Comparison of ENCODE assay signal across 31 cellular contexts in the genomic region with DNA sequence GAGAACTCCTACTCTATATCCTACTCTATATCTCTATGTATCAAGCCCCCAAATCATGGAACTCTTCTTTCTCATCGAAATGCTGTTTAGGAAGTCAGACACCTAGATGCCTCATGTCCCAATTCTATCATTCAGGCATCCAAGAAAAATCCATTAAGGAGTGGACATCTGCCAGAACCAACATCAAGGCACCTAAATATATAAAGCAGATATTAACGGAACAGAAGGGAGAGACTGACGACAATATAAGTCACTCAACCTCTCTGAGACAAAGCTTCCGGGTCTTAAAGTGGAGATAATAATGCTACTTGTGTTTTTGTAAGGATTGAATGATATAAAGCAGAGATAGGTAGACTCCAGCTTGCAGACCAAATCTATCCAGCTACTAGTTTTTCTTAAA.
DNase-seq lines count a peak whose midpoint lies in the region; ATAC-seq and TF ChIP-seq lines count a peak whose summit lies in the region.
"Had no signal": no experiment of that assay in that cellular context is flagged by ENCODE, and none has a peak within 500 bp of the region (broad histone marks: within the 10 kb centered on the region; RNA-seq: fewer than 3 reads in every experiment).

No MANE protein-coding gene starts in this region.

- ATAC-seq in SK-N-SH treated with all-trans-retinoic acid at 6 μM for 48 hours: no peak
- ATAC-seq: A549; CD8-positive, alpha-beta T cell had no signal

- no peaks in the 10 kb centered on the region for H3F3A ChIP-seq in SK-N-SH (replicated peaks; ENCODE audit: insufficient read depth)

- H3K4me3 Mint-ChIP-seq in endodermal cell: no peak overlapping the region
- H3K4me3 Mint-ChIP-seq: B cell; CD14-positive monocyte; CD4-positive, alpha-beta memory T cell; CD4-positive, alpha-beta T cell; CD4-positive, CD25-positive, alpha-beta regulatory T cell; CD8-positive, alpha-beta memory T cell; CD8-positive, alpha-beta T cell had no signal

- H2AFZ ChIP-seq in SK-N-SH (ENCODE audit: low read depth): no peak overlapping the region

- no peak for TF ChIP-seq RAD21 in SK-N-SH (IDR thresholded peaks at IDR 0.05; ENCODE audit: low read length)

- H3K27ac Mint-ChIP-seq in endodermal cell: no peak overlapping the region
- H3K27ac Mint-ChIP-seq: B cell; CD14-positive monocyte; CD4-positive, alpha-beta memory T cell; CD4-positive, alpha-beta T cell; CD4-positive, CD25-positive, alpha-beta regulatory T cell; CD8-positive, alpha-beta memory T cell; CD8-positive, alpha-beta T cell had no signal

- DNase-seq in SK-N-SH: no peak
- no peak for DNase-seq in endodermal cell
- DNase-seq in activated CD4-positive, alpha-beta T cell treated with anti-CD3 and anti-CD28 coated beads, Interleukin-2, amount 50 U/mL, for 1 hour: no peak
- DNase-seq: 8988T; ACHN; AML-193; BE2C; C1 segment of cervical spinal cord; Caco-2; Calu3; CD4-positive, alpha-beta memory T cell; CD4-positive, alpha-beta T cell; CD4-positive, CD25-positive, alpha-beta regulatory T cell; CD8-positive, alpha-beta memory T cell; CD8-positive, alpha-beta T cell; COR-L47; DMS 273 treated with DMSO at 0.1 percent for 48 hours; DMS153; DMS53; DMS79; DMS79 treated with DMSO at 0.1 percent for 48 hours; DND-41; EL had no signal

- H3K36me3 Mint-ChIP-seq in endodermal cell (ENCODE audit: low read depth): peaks cover 27% of the 10 kb centered on the region
- H3K36me3 Mint-ChIP-seq: CD14-positive monocyte; CD4-positive, alpha-beta memory T cell; CD4-positive, CD25-positive, alpha-beta regulatory T cell; CD8-positive, alpha-beta memory T cell; CD8-positive, alpha-beta T cell had no signal

- WGBS in SK-N-SH (ENCODE audit: low lambda C conversion rate): 53% methylated on average over 4 of the region's 4 CpGs
- whole genome bisulfite sequencing in endodermal cell (ENCODE audit: insufficient coverage in 1 of 2, insufficient read length in 1 of 2), 2 experiments: 85 to 90% methylated on average over 3 to 4 of the region's 4 CpGs

- TF ChIP-seq CTCF in SK-N-SH (IDR thresholded peaks at IDR 0.05) (no peak), endodermal cell (conservative IDR thresholded peaks at IDR 0.05) (no peak)

- no peaks in the 10 kb centered on the region for H3K27me3 ChIP-seq in SK-N-SH (ENCODE audit: insufficient read depth)
- no peaks in the 10 kb centered on the region for H3K27me3 ChIP-seq in endodermal cell (ENCODE audit: control insufficient read depth, insufficient read depth, low read length, poor library complexity, severe bottlenecking)
- H3K27me3 ChIP-seq: BE2C; BLaER1; BLaER1 treated with 17β-estradiol and CSF1 and Interleukin-3, amounts not matched to agents 10 nM and 100 nM had no signal

- H3K9me2 ChIP-seq in SK-N-SH: no peaks in the 10 kb centered on the region

- H3K4me1 ChIP-seq in SK-N-SH (ENCODE audit: control insufficient read depth in 1 of 2, insufficient read depth in 2 of 2, low read depth in 1 of 2, low read length in 1 of 2) (peaks cover 0 to 9% of the 10 kb centered on the region in 2 experiments; a peak in 1 of 4 replicates), endodermal cell (ENCODE audit: control insufficient read depth, insufficient read depth, low read length) (peaks cover 7% of the 10 kb centered on the region)
- H3K4me1 ChIP-seq: A549; BE2C; BLaER1; BLaER1 treated with 17β-estradiol and CSF1 and Interleukin-3, amounts not matched to agents 10 nM and 100 nM had no signal

- H3K36me3 ChIP-seq in SK-N-SH (replicated peaks in 1 of 2; ENCODE audit: control insufficient read depth in 1 of 2, insufficient read depth in 2 of 2, low read length in 1 of 2) (no peaks in the 10 kb centered on the region), endodermal cell (ENCODE audit: control insufficient read depth, insufficient read depth, low read length) (no peaks in the 10 kb centered on the region)
- H3K36me3 ChIP-seq: BE2C; BLaER1; BLaER1 treated with 17β-estradiol and CSF1 and Interleukin-3, amounts not matched to agents 10 nM and 100 nM had no signal

- H3K27ac ChIP-seq in SK-N-SH (ENCODE audit: low read depth in 2 of 2, low read length in 1 of 2) (peak overlapping the region in 1 of 2 experiments; percentile 51; a peak in 1 of 4 replicates), endodermal cell (ENCODE audit: low read depth, low read length) (no peak overlapping the region)
- H3K27ac ChIP-seq: 22Rv1; A549; BLaER1; BLaER1 treated with 17β-estradiol and CSF1 and Interleukin-3, amounts not matched to agents 10 nM and 100 nM; C4-2B had no signal

- POLR2A ChIA-PET in SK-N-SH (lab: Yijun Ruan, JAX): no interaction called here

- no peaks in the 10 kb centered on the region for H3K27me3 Mint-ChIP-seq in endodermal cell (ENCODE audit: insufficient read depth)
- H3K27me3 Mint-ChIP-seq: CD4-positive, alpha-beta T cell had no signal

- H4K20me1 ChIP-seq in SK-N-SH (ENCODE audit: insufficient read depth): no peaks in the 10 kb centered on the region
- H4K20me1 ChIP-seq: BLaER1; BLaER1 treated with 17β-estradiol and CSF1 and Interleukin-3, amounts not matched to agents 10 nM and 100 nM had no signal

- H3K79me2 ChIP-seq in SK-N-SH (ENCODE audit: insufficient read depth): no peaks in the 10 kb centered on the region

- H3K9ac ChIP-seq in SK-N-SH (no peak overlapping the region), endodermal cell (ENCODE audit: extremely low read depth, low read length, poor library complexity, severe bottlenecking) (no peak overlapping the region)
- H3K9ac ChIP-seq: BLaER1; BLaER1 treated with 17β-estradiol and CSF1 and Interleukin-3, amounts not matched to agents 10 nM and 100 nM had no signal

- H3K9me3 Mint-ChIP-seq in endodermal cell: peaks cover 74% of the 10 kb centered on the region
- H3K9me3 Mint-ChIP-seq: CD4-positive, alpha-beta memory T cell; CD4-positive, alpha-beta T cell; CD8-positive, alpha-beta memory T cell; CD8-positive, alpha-beta T cell had no signal

- CTCF ChIA-PET in SK-N-SH (lab: Yijun Ruan, JAX): interaction anchor here (0.6 to 2.1 kb wide), 9 partner anchors 9 to 319 kb away, joined by 3 to 16 read pairs (median 4); no protein-coding TSS in a partner anchor

- H3K4me1 Mint-ChIP-seq in endodermal cell: peaks cover 15% of the 10 kb centered on the region
- H3K4me1 Mint-ChIP-seq: B cell; CD14-positive monocyte; CD4-positive, CD25-positive, alpha-beta regulatory T cell had no signal

- H3K4me2 ChIP-seq in SK-N-SH: no peak overlapping the region
- H3K4me2 ChIP-seq: A549; BLaER1; BLaER1 treated with 17β-estradiol and CSF1 and Interleukin-3, amounts not matched to agents 10 nM and 100 nM had no signal

- TF ChIP-seq EP300 in SK-N-SH (IDR thresholded peaks at IDR 0.05; ENCODE audit: borderline replicate concordance in 1 of 2, low read depth in 1 of 2, low read length in 1 of 2): no peak

- no peak overlapping the region for H3K4me3 ChIP-seq in SK-N-SH (ENCODE audit: low read depth in 2 of 2, low read length in 1 of 2)
- H3K4me3 ChIP-seq in endodermal cell (ENCODE audit: low read length): peak overlapping the region; percentile 44
- H3K4me3 ChIP-seq: A549; BLaER1; BLaER1 treated with 17β-estradiol and CSF1 and Interleukin-3, amounts not matched to agents 10 nM and 100 nM had no signal

- H3K9me3 ChIP-seq in SK-N-SH (peaks cover 6% of the 10 kb centered on the region; the same call in 1 of the 2 replicates), endodermal cell (ENCODE audit: control insufficient read depth, low read length) (peaks cover 75% of the 10 kb centered on the region)

TF ChIP-seq in SK-N-SH treated with all-trans-retinoic acid at 6 μM for 48 hours, 23 proteins besides CTCF, POLR2A, EP300 and RAD21:
- TF ChIP-seq ZC3H10 (CRISPR knock-in tag; IDR thresholded peaks at IDR 0.05) (no peak), OSR1 (CRISPR knock-in tag; IDR thresholded peaks at IDR 0.05) (no peak), SNAI2 (CRISPR knock-in tag; IDR thresholded peaks at IDR 0.05) (no peak), ISL1 (CRISPR knock-in tag; IDR thresholded peaks at IDR 0.05) (peak; percentile 94), ZNF70 (CRISPR knock-in tag; IDR thresholded peaks at IDR 0.05) (no peak), ESRRG (CRISPR knock-in tag; IDR thresholded peaks at IDR 0.05) (no peak), GLIS3 (CRISPR knock-in tag; IDR thresholded peaks at IDR 0.05) (no peak)
- TF ChIP-seq, protein P1, sequence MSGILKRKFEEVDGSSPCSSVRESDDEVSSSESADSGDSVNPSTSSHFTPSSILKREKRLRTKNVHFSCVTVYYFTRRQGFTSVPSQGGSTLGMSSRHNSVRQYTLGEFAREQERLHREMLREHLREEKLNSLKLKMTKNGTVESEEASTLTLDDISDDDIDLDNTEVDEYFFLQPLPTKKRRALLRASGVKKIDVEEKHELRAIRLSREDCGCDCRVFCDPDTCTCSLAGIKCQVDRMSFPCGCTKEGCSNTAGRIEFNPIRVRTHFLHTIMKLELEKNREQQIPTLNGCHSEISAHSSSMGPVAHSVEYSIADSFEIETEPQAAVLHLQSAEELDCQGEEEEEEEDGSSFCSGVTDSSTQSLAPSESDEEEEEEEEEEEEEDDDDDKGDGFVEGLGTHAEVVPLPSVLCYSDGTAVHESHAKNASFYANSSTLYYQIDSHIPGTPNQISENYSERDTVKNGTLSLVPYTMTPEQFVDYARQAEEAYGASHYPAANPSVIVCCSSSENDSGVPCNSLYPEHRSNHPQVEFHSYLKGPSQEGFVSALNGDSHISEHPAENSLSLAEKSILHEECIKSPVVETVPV (CRISPR knock-in tag; IDR thresholded peaks at IDR 0.05): no peak
TF ChIP-seq in SK-N-SH treated with all-trans-retinoic acid at 6 μM for 48 hours: peak in this region for 1.

TF ChIP-seq in SK-N-SH, 30 proteins besides CTCF, POLR2A, EP300 and RAD21 (continues in another document):
- TF ChIP-seq SMC3 (IDR thresholded peaks at IDR 0.05; ENCODE audit: low read depth, low read length) (no peak), MXI1 (IDR thresholded peaks at IDR 0.05; ENCODE audit: low read depth, low read length) (no peak), RCOR1 (IDR thresholded peaks at IDR 0.05; ENCODE audit: low read length) (no peak), FOXM1 (IDR thresholded peaks at IDR 0.05; ENCODE audit: low read depth) (no peak)
- TF ChIP-seq, protein P2, sequence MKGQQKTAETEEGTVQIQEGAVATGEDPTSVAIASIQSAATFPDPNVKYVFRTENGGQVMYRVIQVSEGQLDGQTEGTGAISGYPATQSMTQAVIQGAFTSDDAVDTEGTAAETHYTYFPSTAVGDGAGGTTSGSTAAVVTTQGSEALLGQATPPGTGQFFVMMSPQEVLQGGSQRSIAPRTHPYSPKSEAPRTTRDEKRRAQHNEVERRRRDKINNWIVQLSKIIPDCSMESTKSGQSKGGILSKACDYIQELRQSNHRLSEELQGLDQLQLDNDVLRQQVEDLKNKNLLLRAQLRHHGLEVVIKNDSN (IDR thresholded peaks at IDR 0.05; ENCODE audit: borderline replicate concordance, low read depth): no peak
